2 cellular contexts compared by ENCODE assay signal in genomic region chr19:15577184-15577771, GRCh38.
TF ChIP-seq lines count a peak whose summit lies in the region.

No MANE protein-coding gene starts in this region.

TF ChIP-seq in GM23338, 12 proteins besides CTCF, POLR2A, EP300 and RAD21:
- peak; percentile 35 for TF ChIP-seq REST (IDR thresholded peaks at IDR 0.05; ENCODE audit: unreplicated experiment)
- no peak for TF ChIP-seq NANOG (IDR thresholded peaks at IDR 0.05; ENCODE audit: borderline replicate concordance)
TF ChIP-seq in GM23338: peak in this region for 1.

TF ChIP-seq in Ishikawa, 13 proteins besides CTCF, POLR2A, EP300 and RAD21 (continued from another document):
- TF ChIP-seq USF1 (IDR thresholded peaks at IDR 0.05), result no peak
